17 cellular contexts compared by ENCODE assay signal in genomic region chr1:25347556-25347955, GRCh38. TPM values are rescaled to one million over a fixed set of nuclear protein-coding genes. Genes with fewer than 3 reads are reported as not detected.
A peak's percentile ranks its signal among the peaks of the same experiment; 100 is the strongest.
DNase-seq lines count a peak whose midpoint lies in the region; ATAC-seq, FAIRE-seq and TF ChIP-seq lines count a peak whose summit lies in the region.
"Had no signal": no experiment of that assay in that cellular context is flagged by ENCODE, and none has a peak within 500 bp of the region (broad histone marks: within the 10 kb centered on the region; RNA-seq: fewer than 3 reads in every experiment).

No MANE protein-coding gene starts in this region.

- no peak for DNase-seq in HepG2 (ENCODE audit: low spot score)
- DNase-seq in activated T-helper 2 cell treated with anti-CD3 and anti-CD28 coated beads, Interferon-gamma antibody, Interleukin-2, Interleukin-4, amounts not matched to agents 10 μg/mL and 5 μg/mL and 100 μg/mL, durations not matched to agents 14 hours and 24 hours and 36 hours (ENCODE audit: low spot score) = no peak
- peak; percentile 43 for DNase-seq in fibroblast of gingiva (ENCODE audit: low read depth)
- DNase-seq in COLO829 (ENCODE audit: low spot score) = no peak
- no peak for DNase-seq in activated CD8-positive, alpha-beta memory T cell treated with anti-CD3 and anti-CD28 coated beads, Interleukin-2, amount 50 U/mL, for 48 hours
- DNase-seq: C1 segment of cervical spinal cord; CD4-positive, alpha-beta T cell; DMS79; H9 had no signal

- POLR2A ChIA-PET in HepG2 (lab: Yijun Ruan, JAX) = no interaction called here

- no peak for FAIRE-seq in HepG2 (lab: Jason Lieb, UNC)
- FAIRE-seq: A204.1, GM12878, GM18507, HTR-8/SVneo had no signal

- H3K4me1 ChIP-seq in liver (ENCODE audit: control insufficient read depth in 4 of 4, insufficient read depth in 4 of 4, low read length in 3 of 4) (peaks cover 0 to 5% (median under 1%) of the 10 kb centered on the region in 4 donors), HepG2 (ENCODE audit: insufficient read depth, low read length) (no peaks in the 10 kb centered on the region)

- H3K9me3 Mint-ChIP-seq in activated T-helper 2 cell treated with anti-CD3 and anti-CD28 coated beads, Interferon-gamma antibody, Interleukin-2, Interleukin-4, amounts not matched to agents 10 μg/mL and 5 μg/mL and 100 μg/mL, durations not matched to agents 14 hours and 24 hours and 36 hours = no peaks in the 10 kb centered on the region
- H3K9me3 Mint-ChIP-seq: CD4-positive, alpha-beta T cell; GM23338; H9 had no signal

- CTCF ChIA-PET in HepG2 (lab: Yijun Ruan, JAX; ENCODE audit: low intra/inter-chr PET ratio, low total read pairs) = no interaction called here

- peaks cover 2 to 15% (median 5%) of the 10 kb centered on the region in 4 donors for H3K36me3 ChIP-seq in liver (ENCODE audit: control insufficient read depth in 4 of 4, insufficient read depth in 3 of 4, low read depth in 1 of 4, low read length in 3 of 4)
- H3K36me3 ChIP-seq in HepG2 (replicated peaks in 1 of 2; ENCODE audit: control insufficient read depth in 1 of 2, insufficient read depth in 2 of 2, low read length in 2 of 2) = peaks cover 4 to 21% of the 10 kb centered on the region in 2 experiments; a peak in 4 of 5 replicates

- peak overlapping the region; percentile 28 for H3K27ac Mint-ChIP-seq in activated T-helper 2 cell treated with anti-CD3 and anti-CD28 coated beads, Interferon-gamma antibody, Interleukin-2, Interleukin-4, amounts not matched to agents 10 μg/mL and 5 μg/mL and 100 μg/mL, durations not matched to agents 14 hours and 24 hours and 36 hours
- H3K27ac Mint-ChIP-seq: B cell; CD4-positive, alpha-beta T cell; GM23338; H9 had no signal

- no peak overlapping the region for H3K4me3 Mint-ChIP-seq in activated T-helper 2 cell treated with anti-CD3 and anti-CD28 coated beads, Interferon-gamma antibody, Interleukin-2, Interleukin-4, amounts not matched to agents 10 μg/mL and 5 μg/mL and 100 μg/mL, durations not matched to agents 14 hours and 24 hours and 36 hours (ENCODE audit: low read depth)
- H3K4me3 Mint-ChIP-seq: B cell; CD4-positive, alpha-beta T cell; GM23338; H9 had no signal

- TF ChIP-seq RAD21 in liver (IDR thresholded peaks at IDR 0.05) (no peak), HepG2 (CRISPR knock-in tag; IDR thresholded peaks at IDR 0.05) (no peak)

- in situ Hi-C loops in HepG2 (cut with HindIII; ENCODE audit: extremely low pct_ligation_motif_present, low pct_unique_long_range_greater_than_20kb) = loop anchor here (5.0 kb wide), 1 partner anchor 105 kb away; no protein-coding TSS in a partner anchor

- no peak overlapping the region for H3K9ac ChIP-seq in liver (ENCODE audit: low read depth in 1 of 2, low read length in 2 of 2)
- H3K9ac ChIP-seq in HepG2 (ENCODE audit: insufficient read depth, low read depth, low read length) = no peak overlapping the region

- TF ChIP-seq EP300 in HepG2 (IDR thresholded peaks at IDR 0.05; ENCODE audit: low read depth in 2 of 2, low read length in 2 of 2) (no peak), HepG2 (CRISPR knock-in tag; IDR thresholded peaks at IDR 0.05; ENCODE audit: borderline replicate concordance) (no peak)

- H3K4me3 ChIP-seq in liver (ENCODE audit: low read depth in 1 of 3, low read length in 3 of 3) = no peak overlapping the region
- no peak overlapping the region for H3K4me3 ChIP-seq in HepG2 (replicated peaks in 1 of 3; ENCODE audit: insufficient read depth in 1 of 3, low read depth in 2 of 3, low read length in 3 of 3)
- H3K4me3 ChIP-seq: GM12878, GM23338 had no signal

- no peak overlapping the region for H2AFZ ChIP-seq in HepG2 (ENCODE audit: low read length)
- H2AFZ ChIP-seq: GM23338 had no signal

- H3K9me3 ChIP-seq in liver (ENCODE audit: control insufficient read depth in 4 of 4, low read length in 3 of 4) (no peaks in the 10 kb centered on the region), HepG2 (ENCODE audit: low read length) (no peaks in the 10 kb centered on the region)

- no peak overlapping the region for H3K27ac ChIP-seq in liver (ENCODE audit: low read depth in 1 of 2, low read length in 2 of 2)
- no peak overlapping the region for H3K27ac ChIP-seq in HepG2 (ENCODE audit: extremely low read length, insufficient read depth, low read length)

- H3K79me2 ChIP-seq in HepG2 (ENCODE audit: insufficient read depth, low read length) = peaks cover 6% of the 10 kb centered on the region

- BruUV-seq in HepG2 (replicated peaks; lab: Mats Ljungman, UMichigan) = no TSS peak

- ATAC-seq in HepG2 (no peak), HG03354 (IDR thresholded peaks at IDR 0.05; ENCODE audit: poor library complexity, severe bottlenecking, unreplicated experiment) (no peak)
- ATAC-seq: GM12878, GM23338 had no signal

- no peaks in the 10 kb centered on the region for H3K27me3 Mint-ChIP-seq in activated T-helper 2 cell treated with anti-CD3 and anti-CD28 coated beads, Interferon-gamma antibody, Interleukin-2, Interleukin-4, amounts not matched to agents 10 μg/mL and 5 μg/mL and 100 μg/mL, durations not matched to agents 14 hours and 24 hours and 36 hours (ENCODE audit: low read depth)
- H3K27me3 Mint-ChIP-seq: B cell; CD4-positive, alpha-beta T cell had no signal

- peaks cover 13% of the 10 kb centered on the region for H3K4me1 Mint-ChIP-seq in activated T-helper 2 cell treated with anti-CD3 and anti-CD28 coated beads, Interferon-gamma antibody, Interleukin-2, Interleukin-4, amounts not matched to agents 10 μg/mL and 5 μg/mL and 100 μg/mL, durations not matched to agents 14 hours and 24 hours and 36 hours (ENCODE audit: low read depth)
- H3K4me1 Mint-ChIP-seq: GM23338, H9 had no signal

- H3K27me3 ChIP-seq in liver (ENCODE audit: control insufficient read depth in 4 of 4, insufficient read depth in 4 of 4, low read length in 3 of 4) = no peaks in the 10 kb centered on the region
- no peaks in the 10 kb centered on the region for H3K27me3 ChIP-seq in HepG2 (ENCODE audit: control insufficient read depth in 1 of 2, insufficient read depth in 2 of 2, low read length in 2 of 2)

- peaks cover 66% of the 10 kb centered on the region for H3K36me3 Mint-ChIP-seq in activated T-helper 2 cell treated with anti-CD3 and anti-CD28 coated beads, Interferon-gamma antibody, Interleukin-2, Interleukin-4, amounts not matched to agents 10 μg/mL and 5 μg/mL and 100 μg/mL, durations not matched to agents 14 hours and 24 hours and 36 hours (ENCODE audit: low read depth)

- H3K4me2 ChIP-seq in HepG2 (ENCODE audit: low read depth, low read length) = no peak overlapping the region
- H3K4me2 ChIP-seq: GM23338 had no signal

- 42% methylated on average over 2 of the region's 2 CpGs for WGBS in liver
- 100% methylated on average over 2 of the region's 2 CpGs for WGBS in HepG2 (ENCODE audit: low lambda C conversion rate)

- intact Hi-C loops in HepG2 (cut with micrococcal nuclease; ENCODE audit: unreplicated experiment) = no loop called here
- intact Hi-C loops in activated T-helper 2 cell treated with anti-CD3 and anti-CD28 coated beads, Interferon-gamma antibody, Interleukin-2, Interleukin-4, amounts not matched to agents 10 μg/mL and 5 μg/mL and 100 μg/mL, durations not matched to agents 14 hours and 24 hours and 36 hours (cut with micrococcal nuclease) = no loop called here

- no peaks in the 10 kb centered on the region for H4K20me1 ChIP-seq in HepG2 (ENCODE audit: insufficient read depth, low read length)

- TF ChIP-seq POLR2A in HepG2 (IDR thresholded peaks at IDR 0.05; ENCODE audit: insufficient read depth in 1 of 2, low read depth in 2 of 2, low read length in 2 of 2) = no peak

- TF ChIP-seq CTCF in liver (IDR thresholded peaks at IDR 0.05; ENCODE audit: low read depth, low read length, missing input control) (no peak), HepG2 (CRISPR knock-in tag; IDR thresholded peaks at IDR 0.05) (no peak)

TF ChIP-seq in liver, 16 proteins besides CTCF, POLR2A, EP300 and RAD21:
- TF ChIP-seq ATF3 (IDR thresholded peaks at IDR 0.05) (peak; percentile 13), GABPA (IDR thresholded peaks at IDR 0.05 in 1 of 2, conservative IDR thresholded peaks at IDR 0.05 in 1 of 2) (no peak)

TF ChIP-seq in HepG2, 621 proteins besides CTCF, POLR2A, EP300 and RAD21 (continues in another document):
- TF ChIP-seq ZNF597 (CRISPR knock-in tag; IDR thresholded peaks at IDR 0.05) = no peak

RNA-seq across cellular contexts. Expression of gene TMEM50A, which starts 9.4 kb away (rescaled TPM):
- total RNA-seq in liver = 10 to 100 TPM; 33.9 to 42.4 TPM
- 10 to 100 TPM; 22.4 to 64.2 TPM for polyA plus RNA-seq in liver
- total RNA-seq in HepG2 (2016; rRNA removed; fragmentation: Illumina TruSeq; extraction: Trizol) = 33.4 and 51.2 TPM in 2 replicates
- total RNA-seq in HepG2 (2016; cell fraction: cytosol; rRNA removed; fragmentation: Illumina TruSeq; extraction: Trizol; ENCODE audit: low read depth) = 13.7 and 19.1 TPM in 2 replicates
- total RNA-seq in HepG2 (2016; cell fraction: insoluble cytoplasmic fraction; rRNA removed; fragmentation: Illumina TruSeq; extraction: Trizol) = 33.4 and 51.8 TPM in 2 replicates
- 23.8 and 25.5 TPM in 2 replicates for total RNA-seq in HepG2 (2016; cell fraction: membrane; rRNA removed; fragmentation: Illumina TruSeq; extraction: Trizol)
- total RNA-seq in HepG2 (2016; cell fraction: nucleus; rRNA removed; fragmentation: Illumina TruSeq; extraction: Trizol) = 40.3 and 45.5 TPM in 2 replicates
- 43.4 and 61.2 TPM in 2 replicates for polyA plus RNA-seq in HepG2 (2011; rRNA removed)
- polyA plus RNA-seq in HepG2 (2011; cell fraction: cytosol; rRNA removed) = 33.1 and 53.1 TPM in 2 replicates
- 8.5 and 12.9 TPM in 2 replicates for polyA plus RNA-seq in HepG2 (2011; cell fraction: nucleus; rRNA removed)
- polyA plus RNA-seq in HepG2 (2012) = 56.3 and 80.5 TPM in 2 replicates
- polyA plus RNA-seq in HepG2 (2016; cell fraction: cytosol; fragmentation: Illumina TruSeq; extraction: Trizol; ENCODE audit: low read depth) = 16.2 and 22.0 TPM in 2 replicates
- polyA plus RNA-seq in HepG2 (2016; cell fraction: insoluble cytoplasmic fraction; fragmentation: Illumina TruSeq; extraction: Trizol; ENCODE audit: low read depth) = 39.3 and 44.9 TPM in 2 replicates
- 26.3 and 29.5 TPM in 2 replicates for polyA plus RNA-seq in HepG2 (2016; cell fraction: membrane; fragmentation: Illumina TruSeq; extraction: Trizol; ENCODE audit: low read depth)
- polyA plus RNA-seq in HepG2 (2016; cell fraction: nucleus; fragmentation: Illumina TruSeq; extraction: Trizol; ENCODE audit: insufficient read depth, low read depth) = 83.3 and 93.0 TPM in 2 replicates
- 11.9 and 20.0 TPM in 2 replicates for polyA minus RNA-seq in HepG2 (2011; rRNA and poly(A)+ RNA removed; ENCODE audit: low replicate concordance)
- polyA minus RNA-seq in HepG2 (2011; cell fraction: cytosol; rRNA and poly(A)+ RNA removed) = 23.5 and 34.4 TPM in 2 replicates
- polyA minus RNA-seq in HepG2 (2011; cell fraction: nucleus; rRNA and poly(A)+ RNA removed) = 11.6 and 15.7 TPM in 2 replicates
- 113 and 116 TPM in 2 replicates for total RNA-seq in activated T-helper 2 cell treated with anti-CD3 and anti-CD28 coated beads, Interferon-gamma antibody, Interleukin-2, Interleukin-4, amounts not matched to agents 10 μg/mL and 5 μg/mL and 100 μg/mL, durations not matched to agents 14 hours and 24 hours and 36 hours
